ENCODE assay signal across 10 cellular contexts in genomic region chr16:56279132-56279531, GRCh38.
DNase-seq lines count a peak whose midpoint lies in the region; ATAC-seq and TF ChIP-seq lines count a peak whose summit lies in the region.
"Had no signal": no experiment of that assay in that cellular context is flagged by ENCODE, and none has a peak within 500 bp of the region (broad histone marks: within the 10 kb centered on the region; RNA-seq: fewer than 3 reads in every experiment).

No MANE protein-coding gene starts in this region.

- peak; percentile 98 for ATAC-seq in DND-41 (ENCODE audit: insufficient read depth, low read depth)

- TF ChIP-seq CTCF in DND-41 (IDR thresholded peaks at IDR 0.05; ENCODE audit: borderline replicate concordance, extremely low read depth, low read length, poor library complexity, severe bottlenecking), result no peak
- no peak for TF ChIP-seq CTCF in progenitor cell of endocrine pancreas (IDR thresholded peaks at IDR 0.05; ENCODE audit: unreplicated experiment)

- no peaks in the 10 kb centered on the region for H3K79me2 ChIP-seq in DND-41 (ENCODE audit: insufficient read depth, low read length)

- H3K27ac Mint-ChIP-seq in progenitor cell of endocrine pancreas, result no peak overlapping the region

- no peak overlapping the region for H3K9ac ChIP-seq in DND-41 (ENCODE audit: low read depth, low read length)

- H3K4me1 ChIP-seq in DND-41 (ENCODE audit: insufficient read depth, low read length) (peaks cover 12% of the 10 kb centered on the region; the same call in 1 of the 2 replicates), SJCRH30 (no peaks in the 10 kb centered on the region)

- H3K4me3 ChIP-seq in DND-41 (ENCODE audit: low read depth in 1 of 2, low read length in 2 of 2) (no peak overlapping the region), SJCRH30 (no peak overlapping the region)
- H3K4me3 ChIP-seq: right atrium auricular region had no signal

- no peak overlapping the region for H3K4me3 Mint-ChIP-seq in progenitor cell of endocrine pancreas (ENCODE audit: low read depth)

- H3K27ac ChIP-seq in DND-41 (ENCODE audit: low read length) (peak overlapping the region; percentile 28; the same call in 1 of the 2 replicates), SJCRH30 (no peak overlapping the region)
- H3K27ac ChIP-seq: right atrium auricular region, RWPE1 had no signal

- peaks cover 2% of the 10 kb centered on the region for H3K27me3 Mint-ChIP-seq in progenitor cell of endocrine pancreas

- H3K9me3 Mint-ChIP-seq in progenitor cell of endocrine pancreas (ENCODE audit: low read depth), result peaks cover 4% of the 10 kb centered on the region

- no peak overlapping the region for H2AFZ ChIP-seq in DND-41 (ENCODE audit: low read depth, low read length)

- H3K36me3 ChIP-seq in DND-41 (ENCODE audit: insufficient read depth, low read length) (peaks cover 36% of the 10 kb centered on the region), SJCRH30 (no peaks in the 10 kb centered on the region)
- H3K36me3 ChIP-seq: right atrium auricular region had no signal

- no peaks in the 10 kb centered on the region for H3K4me1 Mint-ChIP-seq in progenitor cell of endocrine pancreas (ENCODE audit: low read depth)

- H3K9me3 ChIP-seq in DND-41 (ENCODE audit: insufficient read depth, low read length, severe bottlenecking), result no peaks in the 10 kb centered on the region
- H3K9me3 ChIP-seq in SJCRH30 (replicated peaks), result no peaks in the 10 kb centered on the region
- H3K9me3 ChIP-seq: right atrium auricular region had no signal

- no peaks in the 10 kb centered on the region for H3K27me3 ChIP-seq in DND-41 (ENCODE audit: insufficient read depth, low read length, poor library complexity)
- no peaks in the 10 kb centered on the region for H3K27me3 ChIP-seq in SJCRH30
- H3K27me3 ChIP-seq: right atrium auricular region had no signal

- no peaks in the 10 kb centered on the region for H4K20me1 ChIP-seq in DND-41 (ENCODE audit: insufficient read depth, low read length)

- no peak overlapping the region for H3K4me2 ChIP-seq in DND-41 (ENCODE audit: insufficient read depth, low read length)

- DNase-seq in DND-41, result peak; percentile 80
- DNase-seq in NCI-H2171 (lab: John Stamatoyannopoulos, UW), result peak; percentile 23
- peak; percentile 41 for DNase-seq in activated T-helper 1 cell treated with Interleukin-2 at 50 U/mL for 16 hours (ENCODE audit: low read depth)
- DNase-seq in stimulated activated CD4-positive, alpha-beta T cell treated with anti-CD3 and anti-CD28 coated beads, Interleukin-12 subunit alpha, Interleukin-12 subunit beta, amount 100 ng/mL, for 48 hours (ENCODE audit: low read depth in 2 of 3, low spot score in 1 of 3), result peak; percentile 28 to 41 (median 37)
- no peak for DNase-seq in progenitor cell of endocrine pancreas (ENCODE audit: low spot score, unreplicated experiment)
- no peak for DNase-seq in midbrain (lab: John Stamatoyannopoulos, UW)
- DNase-seq in retina, result no peak
- no peak for DNase-seq in SJCRH30

- no peaks in the 10 kb centered on the region for H3K36me3 Mint-ChIP-seq in progenitor cell of endocrine pancreas (ENCODE audit: insufficient read depth)

Comparison
In these comparisons a context has a peak if more than half of its experiments do, and no peak if none do; other contexts are left out.
1. DNase-seq: peak in DND-41 (single experiment), NCI-H2171 (single experiment), activated T-helper 1 cell treated with Interleukin-2 at 50 U/mL for 16 hours (single experiment) and stimulated activated CD4-positive, alpha-beta T cell treated with anti-CD3 and anti-CD28 coated beads, Interleukin-12 subunit alpha, Interleukin-12 subunit beta, amount 100 ng/mL, for 48 hours (3 of 3); none in progenitor cell of endocrine pancreas (single experiment), midbrain (single experiment), retina (single experiment) and SJCRH30 (0 of 2).